8 cellular contexts compared by ENCODE assay signal in the genomic region with DNA sequence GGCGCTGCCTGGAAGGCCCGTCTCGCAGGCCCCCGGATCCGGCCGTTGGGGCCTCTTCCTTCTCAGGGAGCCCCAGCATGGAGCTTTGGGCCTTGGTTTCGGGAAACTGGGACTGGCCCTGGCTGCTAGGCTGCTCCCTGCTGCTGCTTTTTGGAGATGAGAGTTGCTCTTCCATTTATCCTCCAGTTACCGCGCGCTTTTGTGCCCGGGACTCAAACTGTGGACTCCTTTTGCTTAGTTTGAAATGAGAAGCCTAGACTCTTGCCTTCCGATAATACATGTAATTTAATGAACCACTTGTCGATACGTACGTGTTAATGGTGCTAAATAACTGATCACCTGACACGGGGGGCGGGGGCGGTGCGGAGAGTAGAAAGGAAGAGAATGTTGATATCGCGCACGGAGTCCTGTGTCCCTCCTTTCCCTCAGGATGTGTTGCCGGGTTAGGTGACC. TPM values are rescaled to one million over a fixed set of nuclear protein-coding genes. Genes with fewer than 3 reads are reported as not detected.
DNase-seq lines count a peak whose midpoint lies in the region; ATAC-seq and TF ChIP-seq lines count a peak whose summit lies in the region.

No MANE protein-coding gene starts in this region.

- H3K4me1 Mint-ChIP-seq in chondrocyte (ENCODE audit: low read depth): peaks cover 50% of the 10 kb centered on the region

- peak overlapping the region; percentile 86 for H3K4me3 ChIP-seq in WI38 (ENCODE audit: low read depth, low read length)

- peak; percentile 23 for DNase-seq in NCI-H2029 (lab: John Stamatoyannopoulos, UW)
- DNase-seq in chondrocyte (ENCODE audit: low spot score): no peak
- peak; percentile 64 for DNase-seq in left lobe of liver (ENCODE audit: low spot score)
- DNase-seq in stimulated activated CD4-positive, alpha-beta T cell treated with anti-CD3 and anti-CD28 coated beads, Interleukin-2, amount 100 ng/mL, for 4 hours (ENCODE audit: low read depth): peak; percentile 32
- no peak for DNase-seq in MV-4-11 (lab: John Stamatoyannopoulos, UW)

- no peaks in the 10 kb centered on the region for H3K9me3 Mint-ChIP-seq in chondrocyte (ENCODE audit: low read depth)

- H3K9ac ChIP-seq in ES-I3 (ENCODE audit: low read depth, low read length): peak overlapping the region; percentile 74

- H3K27me3 Mint-ChIP-seq in chondrocyte (ENCODE audit: low read depth): peaks cover 2% of the 10 kb centered on the region

- H3K27ac Mint-ChIP-seq in chondrocyte (ENCODE audit: unreplicated experiment): peak overlapping the region; percentile 92

- H3K36me3 ChIP-seq in ES-I3 (ENCODE audit: insufficient read depth, low read length): no peaks in the 10 kb centered on the region

- peak; percentile 8 for ATAC-seq in HG02610 (IDR thresholded peaks at IDR 0.05; ENCODE audit: unreplicated experiment)
- peak; percentile 38 for ATAC-seq in left lobe of liver

- H3K36me3 Mint-ChIP-seq in chondrocyte (ENCODE audit: low read depth): no peaks in the 10 kb centered on the region

- peaks cover 19% of the 10 kb centered on the region; the same call in 1 of the 2 replicates for H3K4me1 ChIP-seq in ES-I3 (ENCODE audit: insufficient read depth, low read length)

- H3K9me3 ChIP-seq in ES-I3 (ENCODE audit: control insufficient read depth, insufficient read depth, low read length): no peaks in the 10 kb centered on the region

- H3K4me3 Mint-ChIP-seq in chondrocyte (ENCODE audit: unreplicated experiment): peak overlapping the region; percentile 93

- no peak for TF ChIP-seq CTCF in WI38 (IDR thresholded peaks at IDR 0.05; ENCODE audit: low read depth, low read length)
- no peak for TF ChIP-seq CTCF in chondrocyte (IDR thresholded peaks at IDR 0.05)

RNA-seq across cellular contexts. Expression of a gene that starts 0.9 kb away (rescaled TPM):
- 34.6 to 42.1 TPM (median 34.7 TPM) in 3 replicates for total RNA-seq in chondrocyte
- total RNA-seq in left lobe of liver: 23.2 TPM

Comparison
In these comparisons a context has a peak if more than half of its experiments do, and no peak if none do; other contexts are left out.
1. DNase-seq: peak in NCI-H2029 (single experiment), left lobe of liver (single experiment) and stimulated activated CD4-positive, alpha-beta T cell treated with anti-CD3 and anti-CD28 coated beads, Interleukin-2, amount 100 ng/mL, for 4 hours (single experiment); none in chondrocyte (single experiment) and MV-4-11 (single experiment).